In the genomic region with DNA sequence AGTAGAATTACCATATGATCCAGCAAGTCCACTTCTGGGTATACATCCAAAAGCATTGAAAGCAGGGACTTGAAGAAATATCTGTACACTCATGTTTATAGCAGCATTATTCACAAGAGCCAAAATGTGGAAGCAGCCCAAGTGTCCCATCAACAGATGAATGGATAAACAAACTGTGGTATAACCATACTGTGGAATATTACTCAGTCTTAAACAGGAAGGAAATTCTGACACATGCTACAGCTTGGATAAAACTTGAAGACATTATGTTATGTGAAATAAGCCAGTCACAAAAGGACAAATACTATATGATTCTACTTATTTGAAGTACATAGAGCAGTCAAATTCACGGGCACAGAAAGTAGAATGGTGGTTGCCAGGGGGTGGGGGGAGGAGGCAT, we compare ENCODE assay signal across 29 cellular contexts.
"Had no signal": no experiment of that assay in that cellular context is flagged by ENCODE, and none has a peak within 500 bp of the region (broad histone marks: within the 10 kb centered on the region; RNA-seq: fewer than 3 reads in every experiment).

No MANE protein-coding gene starts in this region.

- H3K27me3 Mint-ChIP-seq: effector memory CD8-positive, alpha-beta T cell; naive B cell had no signal

- H3K9me3 ChIP-seq: esophagus squamous epithelium, heart left ventricle, lower lobe of right lung, mucosa of descending colon had no signal

- H3K4me3 ChIP-seq: coronary artery, esophagus squamous epithelium, gastroesophageal sphincter, hepatocyte, lower lobe of right lung, mucosa of descending colon had no signal

- H3K36me3 ChIP-seq: esophagus squamous epithelium, gastroesophageal sphincter, heart left ventricle, lower lobe of right lung had no signal

- H3K27ac ChIP-seq: coronary artery, epithelial cell of prostate, esophagus squamous epithelium, gastroesophageal sphincter, hepatocyte, lower lobe of right lung had no signal

- H3K27ac Mint-ChIP-seq: effector memory CD8-positive, alpha-beta T cell; endodermal cell; immature natural killer cell; mesothelial cell of epicardium; naive B cell; naive thymus-derived CD8-positive, alpha-beta T cell had no signal

- H3K4me3 Mint-ChIP-seq: effector memory CD8-positive, alpha-beta T cell; endodermal cell; immature natural killer cell; mesothelial cell of epicardium; naive B cell; naive thymus-derived CD8-positive, alpha-beta T cell had no signal

- H3K27me3 ChIP-seq: esophagus squamous epithelium, gastroesophageal sphincter, heart left ventricle, hepatocyte had no signal

- H2AFZ ChIP-seq: hepatocyte had no signal

- ATAC-seq: effector memory CD8-positive, alpha-beta T cell; esophagus mucosa; gastroesophageal sphincter; heart left ventricle; left colon; left lobe of liver; left ventricle myocardium superior; lower lobe of right lung; mucosa of descending colon; naive thymus-derived CD8-positive, alpha-beta T cell had no signal

- DNase-seq: effector CD8-positive, alpha-beta T cell; effector memory CD8-positive, alpha-beta T cell; endodermal cell; erythroblast; esophagus squamous epithelium; foreskin fibroblast; foreskin melanocyte; heart left ventricle; hypothalamus; immature natural killer cell; islet precursor cell; kidney; kidney glomerular epithelial cell; left colon; left ventricle myocardium superior; lower lobe of right lung; mesenchymal stem cell; mucosa of descending colon; naive B cell; naive thymus-derived CD8-positive, alpha-beta T cell had no signal

- H3K36me3 Mint-ChIP-seq: naive B cell had no signal

- FAIRE-seq: colon, endometrium, kidney had no signal

- H3K79me2 ChIP-seq: hepatocyte had no signal

- H3K9me3 Mint-ChIP-seq: effector memory CD8-positive, alpha-beta T cell; endodermal cell; immature natural killer cell; mesothelial cell of epicardium had no signal

- H3K4me2 ChIP-seq: hepatocyte had no signal
